In genomic region chr17:79776378-79777165, GRCh38 we compare ENCODE assay signal across 10 cellular contexts. TPM values are rescaled to one million over a fixed set of nuclear protein-coding genes. Genes with fewer than 3 reads are reported as not detected.
DNase-seq lines count a peak whose midpoint lies in the region; ATAC-seq and TF ChIP-seq lines count a peak whose summit lies in the region.
"Had no signal": no experiment of that assay in that cellular context is flagged by ENCODE, and none has a peak within 500 bp of the region (broad histone marks: within the 10 kb centered on the region; RNA-seq: fewer than 3 reads in every experiment).

No MANE protein-coding gene starts in this region.

- DNase-seq in COR-L47 (lab: John Stamatoyannopoulos, UW) = peak; percentile 35
- DNase-seq in stimulated activated naive CD4-positive, alpha-beta T cell (lab: John Stamatoyannopoulos, UW) = no peak
- DNase-seq in MG63 = no peak
- DNase-seq in RKO (ENCODE audit: low spot score) = no peak

- peak overlapping the region; percentile 66 for H3K4me3 ChIP-seq in HUES6 (ENCODE audit: low read depth, low read length)
- H3K4me3 ChIP-seq in MG63 = no peak overlapping the region

- H3K27ac Mint-ChIP-seq in brain (peak overlapping the region; percentile 32 to 90 (median 84)), nephron (peak overlapping the region; percentile 62 to 90 (median 87))

- H3K9ac ChIP-seq in HUES6 (ENCODE audit: low read length) = peak overlapping the region; percentile 73

- peak in 1 of 2 experiments; percentile 0 for TF ChIP-seq CTCF in brain (conservative IDR thresholded peaks at IDR 0.05)
- TF ChIP-seq CTCF in nephron (IDR thresholded peaks at IDR 0.05; ENCODE audit: unreplicated experiment in 3 of 3) = no peak

- H3K27me3 Mint-ChIP-seq in brain = peaks cover 7% of the 10 kb centered on the region
- H3K27me3 Mint-ChIP-seq in nephron (ENCODE audit: low read depth) = peaks cover 17% of the 10 kb centered on the region

- H3K36me3 ChIP-seq in HUES6 (ENCODE audit: control insufficient read depth, insufficient read depth, low read length) (peaks cover 21% of the 10 kb centered on the region), MG63 (peaks cover 9% of the 10 kb centered on the region)

- H3K4me1 ChIP-seq in HUES6 (ENCODE audit: control insufficient read depth, insufficient read depth, low read length) = peaks cover 31% of the 10 kb centered on the region

- H3K4me1 Mint-ChIP-seq in brain (peaks cover 58% of the 10 kb centered on the region), nephron (peaks cover 64% of the 10 kb centered on the region)

- no peaks in the 10 kb centered on the region for H3K9me3 Mint-ChIP-seq in brain
- no peaks in the 10 kb centered on the region for H3K9me3 Mint-ChIP-seq in nephron

- peak overlapping the region; percentile 88; the same call in 1 of the 2 replicates for H3K27ac ChIP-seq in HUES6 (ENCODE audit: low read depth, low read length)

- H3K9me3 ChIP-seq in HUES6 (ENCODE audit: control insufficient read depth, insufficient read depth, low read depth, low read length) = no peaks in the 10 kb centered on the region
- no peaks in the 10 kb centered on the region for H3K9me3 ChIP-seq in MG63

- peaks cover 11% of the 10 kb centered on the region for H3K36me3 Mint-ChIP-seq in brain
- H3K36me3 Mint-ChIP-seq in nephron (ENCODE audit: low read depth) = peaks cover 19% of the 10 kb centered on the region

- H3K27me3 ChIP-seq in HUES6 (ENCODE audit: control insufficient read depth, insufficient read depth, low read length) = peaks cover 13% of the 10 kb centered on the region
- no peaks in the 10 kb centered on the region; the same call in 1 of the 2 replicates for H3K27me3 ChIP-seq in MG63

- no peak for ATAC-seq in GM19395 (IDR thresholded peaks at IDR 0.05; ENCODE audit: unreplicated experiment)

- H3K4me3 Mint-ChIP-seq in brain = peak overlapping the region; percentile 76 to 88 (median 85)
- H3K4me3 Mint-ChIP-seq in nephron = peak overlapping the region; percentile 68 to 84 (median 78)

RNA-seq across cellular contexts. Expression of gene CBX2, which starts 1.4 kb away (rescaled TPM):
- polyA plus RNA-seq in brain (ENCODE audit: insufficient read depth, low read depth, low replicate concordance) = 36.4 TPM
- total RNA-seq in MG63 (2014; rRNA removed; shearing (Covaris generic); ENCODE audit: low replicate concordance) = 14.1 and 17.1 TPM in 2 replicates

RNA-seq across cellular contexts. Expression of gene CBX8, which starts 20.3 kb away (rescaled TPM):
- polyA plus RNA-seq in brain (ENCODE audit: insufficient read depth, low read depth, low replicate concordance) = 9.4 TPM
- total RNA-seq in MG63 (2014; rRNA removed; shearing (Covaris generic); ENCODE audit: low replicate concordance) = 7.7 and 15.7 TPM in 2 replicates

RNA-seq across cellular contexts. Expression of gene ENPP7, which starts 45.8 kb away (rescaled TPM):
- polyA plus RNA-seq in brain (ENCODE audit: insufficient read depth, low read depth, low replicate concordance) = not detected
- total RNA-seq in MG63 (2014; rRNA removed; shearing (Covaris generic); ENCODE audit: low replicate concordance) = not detected in 2 replicates
- total RNA-seq: dermis microvascular lymphatic vessel endothelial cell, mononuclear cell had no signal
